In the genomic region with DNA sequence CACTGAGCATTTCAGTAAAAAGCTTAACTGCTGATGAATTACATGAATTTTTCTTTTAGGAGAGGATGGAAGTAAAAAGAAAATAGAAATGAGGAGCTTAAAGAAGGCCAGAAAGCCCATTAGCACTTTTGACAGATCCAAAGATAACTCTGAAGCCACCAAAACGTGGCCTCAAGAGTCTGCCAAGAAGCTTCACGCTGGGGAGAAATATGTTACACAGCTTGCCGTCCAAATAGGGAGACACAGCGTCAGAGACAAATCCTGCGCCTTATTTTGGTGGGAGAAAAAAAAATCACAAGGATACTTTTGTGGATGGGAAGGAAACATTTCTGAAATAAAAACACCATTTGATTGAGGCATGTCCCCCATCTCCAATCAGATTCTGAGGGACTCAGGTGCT, we compare ENCODE assay signal across 22 cellular contexts.
"Had no signal": no experiment of that assay in that cellular context is flagged by ENCODE, and none has a peak within 500 bp of the region (broad histone marks: within the 10 kb centered on the region; RNA-seq: fewer than 3 reads in every experiment).

No MANE protein-coding gene starts in this region.

- H3K27ac Mint-ChIP-seq: natural killer cell; progenitor cell of endocrine pancreas; stimulated activated naive CD8-positive, alpha-beta T cell treated with anti-CD3 and anti-CD28 coated beads, Interleukin-15, Interleukin-2, amounts not matched to agents 100 ng/mL and 50 ng/mL, for 24 hours; type B pancreatic cell had no signal

- DNase-seq: hypothalamus; immature natural killer cell; kidney; left colon; left lung; lower lobe of right lung; mammary epithelial cell; mesenchymal stem cell; naive B cell; natural killer cell; ovary; right cardiac atrium; stimulated activated CD4-positive, alpha-beta T cell treated with anti-CD3 and anti-CD28 coated beads, Interleukin-12 subunit alpha, Interleukin-12 subunit beta, amount 100 ng/mL, for 4 hours; stimulated activated CD4-positive, alpha-beta T cell treated with anti-CD3 and anti-CD28 coated beads, Interleukin-15, amount 100 ng/mL, for 24 hours; stimulated activated CD4-positive, alpha-beta T cell treated with anti-CD3 and anti-CD28 coated beads, Interleukin-2, amount 100 ng/mL, for 24 hours; stimulated activated CD4-positive, alpha-beta T cell treated with anti-CD3 and anti-CD28 coated beads, Interleukin-4, amount 100 ng/mL, for 1 hour; stimulated activated naive CD4-positive, alpha-beta T cell; uterus had no signal

- H3K4me3 Mint-ChIP-seq: immature natural killer cell; natural killer cell; stimulated activated naive CD8-positive, alpha-beta T cell treated with anti-CD3 and anti-CD28 coated beads, Interleukin-15, Interleukin-2, amounts not matched to agents 100 ng/mL and 50 ng/mL, for 24 hours; type B pancreatic cell had no signal

- H3K4me1 Mint-ChIP-seq: immature natural killer cell, natural killer cell had no signal

- H3K9me3 Mint-ChIP-seq: immature natural killer cell; naive B cell; natural killer cell; stimulated activated naive CD8-positive, alpha-beta T cell treated with anti-CD3 and anti-CD28 coated beads, Interleukin-15, Interleukin-2, amounts not matched to agents 100 ng/mL and 50 ng/mL, for 24 hours; type B pancreatic cell had no signal

- H3K27me3 Mint-ChIP-seq: naive B cell; stimulated activated naive CD8-positive, alpha-beta T cell treated with anti-CD3 and anti-CD28 coated beads, Interleukin-15, Interleukin-2, amounts not matched to agents 100 ng/mL and 50 ng/mL, for 24 hours had no signal

- ATAC-seq: left colon, left lung, lower lobe of right lung, natural killer cell, right cardiac atrium, sciatic nerve had no signal
